18 cellular contexts compared by ENCODE assay signal in genomic region chr6:142803027-142803426, GRCh38.
DNase-seq lines count a peak whose midpoint lies in the region; ATAC-seq and TF ChIP-seq lines count a peak whose summit lies in the region.
"Had no signal": no experiment of that assay in that cellular context is flagged by ENCODE, and none has a peak within 500 bp of the region (broad histone marks: within the 10 kb centered on the region; RNA-seq: fewer than 3 reads in every experiment).

No MANE protein-coding gene starts in this region.

- H3K9me2 ChIP-seq in PC-9 (ENCODE audit: insufficient read depth): no peaks in the 10 kb centered on the region

- H3K27ac Mint-ChIP-seq in activated T-cell treated with anti-CD3 and anti-CD28 coated beads, Interleukin-2, amount 50 U/mL, for 24 hours: peak overlapping the region; percentile 95
- no peak overlapping the region for H3K27ac Mint-ChIP-seq in immature natural killer cell

- POLR2A ChIA-PET in PC-9 (lab: Charles Lee; ENCODE audit: unreplicated experiment): no interaction called here

- no peak for TF ChIP-seq CTCF in PC-9 (conservative IDR thresholded peaks at IDR 0.05)
- TF ChIP-seq CTCF in epithelial cell of esophagus (IDR thresholded peaks at IDR 0.05; ENCODE audit: insufficient read depth, low read depth, low read length, missing control alignments): no peak
- TF ChIP-seq CTCF in gastrocnemius medialis (IDR thresholded peaks at IDR 0.05 in 4 of 5, conservative IDR thresholded peaks at IDR 0.05 in 1 of 5): no peak

- no peak overlapping the region for H3K4me3 ChIP-seq in PC-9
- no peak overlapping the region for H3K4me3 ChIP-seq in epithelial cell of esophagus (ENCODE audit: low read length)
- no peak overlapping the region for H3K4me3 ChIP-seq in gastrocnemius medialis
- H3K4me3 ChIP-seq: esophagus muscularis mucosa, HAP-1, hepatocyte had no signal

- H3K36me3 ChIP-seq in PC-9 (ENCODE audit: low read depth) (no peaks in the 10 kb centered on the region), gastrocnemius medialis (no peaks in the 10 kb centered on the region)
- H3K36me3 ChIP-seq: esophagus muscularis mucosa, HAP-1 had no signal

- peak; percentile 43 to 71 for ATAC-seq in gastrocnemius medialis
- ATAC-seq in GM18870 (IDR thresholded peaks at IDR 0.05; ENCODE audit: unreplicated experiment): no peak

- in situ Hi-C loops in gastrocnemius medialis (cut with MboI; ENCODE audit: low sequenced_read_pairs in 4 of 4): no loop called here

- no peaks in the 10 kb centered on the region for H4K20me1 ChIP-seq in PC-9 (ENCODE audit: insufficient read depth)

- H3K9me3 ChIP-seq in PC-9 (ENCODE audit: insufficient read depth, low read depth) (no peaks in the 10 kb centered on the region; the same call in 1 of the 2 replicates), gastrocnemius medialis (no peaks in the 10 kb centered on the region)
- H3K9me3 ChIP-seq: esophagus muscularis mucosa, HAP-1 had no signal

- H3K4me1 Mint-ChIP-seq in activated T-cell treated with anti-CD3 and anti-CD28 coated beads, Interleukin-2, amount 50 U/mL, for 24 hours (ENCODE audit: low read depth): peaks cover 98% of the 10 kb centered on the region
- peaks cover 9 to 23% of the 10 kb centered on the region in 2 donors for H3K4me1 Mint-ChIP-seq in immature natural killer cell

- no peaks in the 10 kb centered on the region for H3K27me3 ChIP-seq in PC-9 (ENCODE audit: insufficient read depth, low read depth)
- H3K27me3 ChIP-seq in gastrocnemius medialis: no peaks in the 10 kb centered on the region
- H3K27me3 ChIP-seq: esophagus muscularis mucosa, hepatocyte had no signal

- no peak overlapping the region for H2AFZ ChIP-seq in PC-9
- H2AFZ ChIP-seq: hepatocyte had no signal

- H3K4me3 Mint-ChIP-seq in activated T-cell treated with anti-CD3 and anti-CD28 coated beads, Interleukin-2, amount 50 U/mL, for 24 hours: no peak overlapping the region
- H3K4me3 Mint-ChIP-seq in immature natural killer cell: no peak overlapping the region
- H3K4me3 Mint-ChIP-seq: brain; CD8-positive, alpha-beta memory T cell had no signal

- intact Hi-C loops in PC-9 (cut with micrococcal nuclease; ENCODE audit: unreplicated experiment) (no loop called here), gastrocnemius medialis (cut with DNase I; ENCODE audit: low total_unique reads) (no loop called here)

- DNase-seq in activated T-cell treated with anti-CD3 and anti-CD28 coated beads, Interleukin-2, amount 50 U/mL, for 24 hours: no peak
- DNase-seq in activated T-cell treated with anti-CD3 and anti-CD28 coated beads for 4 hours: no peak
- DNase-seq in PC-9: no peak
- DNase-seq in epithelial cell of esophagus (ENCODE audit: low read depth): peak; percentile 51
- no peak for DNase-seq in gastrocnemius medialis
- DNase-seq in NCI-H748 treated with DMSO at 0.1 percent for 48 hours (lab: John Stamatoyannopoulos, UW): no peak
- DNase-seq in immature natural killer cell: no peak
- DNase-seq: ACHN; CD8-positive, alpha-beta memory T cell; Kasumi-1; NCI-H1105 treated with DMSO at 0.1 percent for 48 hours; NCI-H774; SW 1271 had no signal

- H3K4me2 ChIP-seq in PC-9: no peak overlapping the region
- H3K4me2 ChIP-seq: hepatocyte had no signal

- no peak for TF ChIP-seq POLR2A in gastrocnemius medialis (IDR thresholded peaks at IDR 0.05)

- H3K27ac ChIP-seq in PC-9 (peak overlapping the region; percentile 56), gastrocnemius medialis (peak overlapping the region in 3 of 4 donors; percentile 25 to 45 (median 32))
- H3K27ac ChIP-seq: esophagus muscularis mucosa, hepatocyte had no signal

- peaks cover 65% of the 10 kb centered on the region for H3K36me3 Mint-ChIP-seq in activated T-cell treated with anti-CD3 and anti-CD28 coated beads, Interleukin-2, amount 50 U/mL, for 24 hours (ENCODE audit: low read depth)
- H3K36me3 Mint-ChIP-seq in immature natural killer cell: peaks cover 4 to 15% (median 10%) of the 10 kb centered on the region in 3 donors
- H3K36me3 Mint-ChIP-seq: brain had no signal

- BruUV-seq in PC-9 (replicated peaks; lab: Mats Ljungman, UMichigan): no TSS peak

- H3K4me1 ChIP-seq in PC-9 (replicated peaks; ENCODE audit: insufficient read depth): peaks cover 14% of the 10 kb centered on the region
- H3K4me1 ChIP-seq in gastrocnemius medialis: peaks cover 47 to 80% of the 10 kb centered on the region in 2 donors
- H3K4me1 ChIP-seq: HAP-1 had no signal

- H3K27me3 Mint-ChIP-seq in activated T-cell treated with anti-CD3 and anti-CD28 coated beads, Interleukin-2, amount 50 U/mL, for 24 hours: no peaks in the 10 kb centered on the region
- no peaks in the 10 kb centered on the region for H3K27me3 Mint-ChIP-seq in immature natural killer cell (ENCODE audit: low read depth in 3 of 3)
- H3K27me3 Mint-ChIP-seq: brain; CD8-positive, alpha-beta memory T cell had no signal

- CTCF ChIA-PET in PC-9 (lab: Charles Lee): interaction anchor here (0.7 kb wide), 1 partner anchor 11 kb away, joined by 5 read pairs; no protein-coding TSS in a partner anchor

- no peaks in the 10 kb centered on the region for H3K79me2 ChIP-seq in PC-9 (ENCODE audit: low read depth)

- H3K9me3 Mint-ChIP-seq in activated T-cell treated with anti-CD3 and anti-CD28 coated beads, Interleukin-2, amount 50 U/mL, for 24 hours: peaks cover 8% of the 10 kb centered on the region
- no peaks in the 10 kb centered on the region for H3K9me3 Mint-ChIP-seq in immature natural killer cell
- H3K9me3 Mint-ChIP-seq: brain; CD8-positive, alpha-beta memory T cell had no signal

- no peaks in the 10 kb centered on the region for H3F3A ChIP-seq in PC-9 (ENCODE audit: insufficient read depth, low read depth)
